In genomic region chr9:19387317-19387716, GRCh38 we compare ENCODE assay signal across 17 cellular contexts. TPM values are rescaled to one million over a fixed set of nuclear protein-coding genes. Genes with fewer than 3 reads are reported as not detected.
A peak's percentile ranks its signal among the peaks of the same experiment; 100 is the strongest.
DNase-seq lines count a peak whose midpoint lies in the region; ATAC-seq, FAIRE-seq and TF ChIP-seq lines count a peak whose summit lies in the region.
"Had no signal": no experiment of that assay in that cellular context is flagged by ENCODE, and none has a peak within 500 bp of the region (broad histone marks: within the 10 kb centered on the region; RNA-seq: fewer than 3 reads in every experiment).

No MANE protein-coding gene starts in this region.

- no peak overlapping the region for H3K4me3 Mint-ChIP-seq in astrocyte (ENCODE audit: unreplicated experiment)
- no peak overlapping the region for H3K4me3 Mint-ChIP-seq in progenitor cell of endocrine pancreas (ENCODE audit: low read depth)
- H3K4me3 Mint-ChIP-seq: CD8-positive, alpha-beta memory T cell had no signal

- H3K4me3 ChIP-seq in astrocyte (ENCODE audit: insufficient read depth, low read depth, low read length), result no peak overlapping the region
- H3K4me3 ChIP-seq in fibroblast of the aortic adventitia (ENCODE audit: low read depth, low read length), result no peak overlapping the region
- H3K4me3 ChIP-seq: BLaER1, GM23248 had no signal

- H3K4me2 ChIP-seq in astrocyte (ENCODE audit: low read length), result peak overlapping the region; percentile 9
- H3K4me2 ChIP-seq: BLaER1 had no signal

- no peaks in the 10 kb centered on the region for H3K36me3 ChIP-seq in astrocyte (ENCODE audit: insufficient read depth, low read length)
- H3K36me3 ChIP-seq: BLaER1 had no signal

- H4K20me1 ChIP-seq in astrocyte (ENCODE audit: insufficient read depth, low read length), result no peaks in the 10 kb centered on the region
- H4K20me1 ChIP-seq: BLaER1 had no signal

- no peak overlapping the region for H3K9ac ChIP-seq in astrocyte (ENCODE audit: low read length)
- H3K9ac ChIP-seq: BLaER1, GM23248 had no signal

- H2AFZ ChIP-seq in astrocyte (ENCODE audit: low read depth, low read length), result no peak overlapping the region
- H2AFZ ChIP-seq: GM23248 had no signal

- H3K36me3 Mint-ChIP-seq in astrocyte (ENCODE audit: low read depth, unreplicated experiment), result no peaks in the 10 kb centered on the region
- H3K36me3 Mint-ChIP-seq in progenitor cell of endocrine pancreas (ENCODE audit: insufficient read depth), result no peaks in the 10 kb centered on the region

- H3K27ac Mint-ChIP-seq in astrocyte (ENCODE audit: unreplicated experiment), result no peak overlapping the region
- peak overlapping the region; percentile 31 for H3K27ac Mint-ChIP-seq in progenitor cell of endocrine pancreas
- H3K27ac Mint-ChIP-seq: CD8-positive, alpha-beta memory T cell had no signal

- no peaks in the 10 kb centered on the region for H3K9me3 ChIP-seq in astrocyte (ENCODE audit: insufficient read depth, low read depth, low read length)
- H3K9me3 ChIP-seq: BLaER1, Caco-2 had no signal

- TF ChIP-seq CTCF in astrocyte (IDR thresholded peaks at IDR 0.05; ENCODE audit: insufficient read depth, low read depth, low read length) (no peak), fibroblast of the aortic adventitia (IDR thresholded peaks at IDR 0.05; ENCODE audit: insufficient read depth, low read length) (no peak), progenitor cell of endocrine pancreas (IDR thresholded peaks at IDR 0.05; ENCODE audit: unreplicated experiment) (no peak)

- no peak overlapping the region for H3K27ac ChIP-seq in astrocyte (ENCODE audit: low read depth, low read length)
- H3K27ac ChIP-seq: 22Rv1, BLaER1, GM23248 had no signal

- no peaks in the 10 kb centered on the region for H3K4me1 ChIP-seq in astrocyte (ENCODE audit: insufficient read depth, low read length)
- H3K4me1 ChIP-seq: BLaER1, Caco-2 had no signal

- no peaks in the 10 kb centered on the region for H3K27me3 ChIP-seq in astrocyte (ENCODE audit: insufficient read depth, low read length)
- H3K27me3 ChIP-seq: BLaER1 had no signal

- FAIRE-seq in astrocyte (lab: Jason Lieb, UNC) (no peak), GM19239 (lab: Jason Lieb, UNC) (no peak)
- FAIRE-seq: HepG2 had no signal

- H3K9me3 Mint-ChIP-seq in astrocyte (ENCODE audit: unreplicated experiment), result peaks cover 4% of the 10 kb centered on the region
- H3K9me3 Mint-ChIP-seq in progenitor cell of endocrine pancreas (ENCODE audit: low read depth), result peaks cover 5% of the 10 kb centered on the region
- H3K9me3 Mint-ChIP-seq: CD8-positive, alpha-beta memory T cell had no signal

- no peaks in the 10 kb centered on the region for H3K79me2 ChIP-seq in astrocyte (ENCODE audit: insufficient read depth, low read length)

- peak; percentile 4 for DNase-seq in NCI-H82 (lab: John Stamatoyannopoulos, UW)
- no peak for DNase-seq in NCI-H82 treated with DMSO at 0.1 percent for 48 hours (lab: John Stamatoyannopoulos, UW; ENCODE audit: unreplicated experiment)
- DNase-seq in astrocyte (ENCODE audit: low read depth), result no peak
- peak; percentile 57 for DNase-seq in fibroblast of the aortic adventitia (ENCODE audit: low read depth)
- DNase-seq in progenitor cell of endocrine pancreas (ENCODE audit: low spot score, unreplicated experiment), result no peak
- DNase-seq in GM19239 (ENCODE audit: insufficient read length, low spot score), result no peak
- no peak for DNase-seq in NCI-H526 treated with DMSO at 0.1 percent for 48 hours (lab: John Stamatoyannopoulos, UW)
- DNase-seq: AML-193; Caco-2; CD8-positive, alpha-beta memory T cell; DMS53; H7 had no signal

- ATAC-seq in HG02973 (IDR thresholded peaks at IDR 0.05; ENCODE audit: unreplicated experiment), result no peak
- ATAC-seq: HepG2 had no signal

- H3K27me3 Mint-ChIP-seq in astrocyte (ENCODE audit: low read depth, unreplicated experiment) (no peaks in the 10 kb centered on the region), progenitor cell of endocrine pancreas (no peaks in the 10 kb centered on the region)

- H3K4me1 Mint-ChIP-seq in astrocyte (ENCODE audit: low read depth, unreplicated experiment), result no peaks in the 10 kb centered on the region
- no peaks in the 10 kb centered on the region for H3K4me1 Mint-ChIP-seq in progenitor cell of endocrine pancreas (ENCODE audit: low read depth)

RNA-seq across cellular contexts. Expression of gene RPS6, which starts 7.3 kb away (rescaled TPM):
- total RNA-seq in astrocyte (1,222 and 1,430 TPM in 2 replicates), fibroblast of the aortic adventitia (ENCODE audit: low replicate concordance) (1,757 and 2,479 TPM in 2 replicates), progenitor cell of endocrine pancreas (2,142 and 2,210 TPM in 2 replicates)

RNA-seq across cellular contexts. Expression of gene ACER2, which starts 21.5 kb away (rescaled TPM):
- total RNA-seq in astrocyte, result 6.0 and 7.4 TPM in 2 replicates
- total RNA-seq in fibroblast of the aortic adventitia (ENCODE audit: low replicate concordance), result 1.3 and 2.4 TPM in 2 replicates
- 7.5 and 8.4 TPM in 2 replicates for total RNA-seq in progenitor cell of endocrine pancreas

Comparison
In these comparisons a context has a peak if more than half of its experiments do, and no peak if none do; other contexts are left out.
1. DNase-seq: peak in NCI-H82 (single experiment) and fibroblast of the aortic adventitia (single experiment); none in NCI-H82 treated with DMSO at 0.1 percent for 48 hours (single experiment), astrocyte (single experiment), progenitor cell of endocrine pancreas (single experiment), GM19239 (single experiment) and NCI-H526 treated with DMSO at 0.1 percent for 48 hours (single experiment).